ENCODE assay signal across 26 cellular contexts in the genomic region with DNA sequence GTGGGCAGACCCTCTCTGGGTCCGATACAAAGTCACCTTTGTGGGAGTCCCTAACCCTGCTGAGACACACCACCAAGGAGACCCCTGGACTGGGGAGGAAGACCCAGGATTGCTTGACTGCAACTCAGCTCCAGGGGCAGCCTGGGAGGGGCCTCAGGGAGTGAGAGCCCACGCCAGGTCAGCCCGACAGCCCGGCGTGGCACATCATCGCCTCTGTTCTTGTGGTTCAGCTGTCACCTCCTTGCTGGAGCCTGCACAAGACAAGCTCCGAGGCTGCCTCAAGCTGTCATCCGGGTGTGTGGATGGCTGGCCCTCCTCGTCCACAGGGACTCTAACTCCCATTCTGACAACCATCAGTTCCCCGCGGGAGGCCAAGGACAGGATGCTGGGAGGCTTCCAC.
"Had no signal": no experiment of that assay in that cellular context is flagged by ENCODE, and none has a peak within 500 bp of the region (broad histone marks: within the 10 kb centered on the region; RNA-seq: fewer than 3 reads in every experiment).

No MANE protein-coding gene starts in this region.

- H2AFZ ChIP-seq: parathyroid adenoma had no signal

- H3K36me3 ChIP-seq: esophagus squamous epithelium, neutrophil, suprapubic skin, transverse colon, upper lobe of right lung, uterus had no signal

- H3K27ac ChIP-seq: esophagus squamous epithelium, neutrophil, parathyroid adenoma, suprapubic skin, transverse colon, upper lobe of right lung, uterus had no signal

- ATAC-seq: effector memory CD8-positive, alpha-beta T cell; left lobe of liver; stimulated activated naive CD8-positive, alpha-beta T cell treated with anti-CD3 and anti-CD28 coated beads, Interleukin-15, amount 100 ng/mL, for 72 hours; upper lobe of right lung had no signal

- FAIRE-seq: endometrium, small intestine had no signal

- H3K9me3 Mint-ChIP-seq: effector memory CD8-positive, alpha-beta T cell; immature natural killer cell; memory B cell; natural killer cell treated with Interleukin-12 subunit alpha and Interleukin-12 subunit beta and Interleukin-15 and Interleukin-18, amount 100 ng/mL, for 72 hours; neural crest cell; stimulated activated naive CD8-positive, alpha-beta T cell treated with anti-CD3 and anti-CD28 coated beads, Interleukin-15, amount 100 ng/mL, for 72 hours had no signal

- H3K27me3 ChIP-seq: esophagus squamous epithelium, neutrophil, transverse colon, upper lobe of right lung, uterus had no signal

- H3K4me3 Mint-ChIP-seq: effector memory CD8-positive, alpha-beta T cell; immature natural killer cell; memory B cell; natural killer cell treated with Interleukin-12 subunit alpha and Interleukin-12 subunit beta and Interleukin-15 and Interleukin-18, amount 100 ng/mL, for 72 hours; neural crest cell; stimulated activated naive CD8-positive, alpha-beta T cell treated with anti-CD3 and anti-CD28 coated beads, Interleukin-15, amount 100 ng/mL, for 72 hours had no signal

- H3K4me3 ChIP-seq: esophagus squamous epithelium, lung, suprapubic skin, transverse colon, upper lobe of right lung, uterus had no signal

- H3K4me1 ChIP-seq: transverse colon, upper lobe of right lung, uterus had no signal

- H3K27me3 Mint-ChIP-seq: memory B cell; natural killer cell treated with Interleukin-12 subunit alpha and Interleukin-12 subunit beta and Interleukin-15 and Interleukin-18, amount 100 ng/mL, for 72 hours; stimulated activated naive CD8-positive, alpha-beta T cell treated with anti-CD3 and anti-CD28 coated beads, Interleukin-15, amount 100 ng/mL, for 72 hours had no signal

- H3K9ac ChIP-seq: parathyroid adenoma had no signal

- H3K79me2 ChIP-seq: parathyroid adenoma had no signal

- H3K27ac Mint-ChIP-seq: effector memory CD8-positive, alpha-beta T cell; immature natural killer cell; memory B cell; natural killer cell treated with Interleukin-12 subunit alpha and Interleukin-12 subunit beta and Interleukin-15 and Interleukin-18, amount 100 ng/mL, for 72 hours; progenitor cell of endocrine pancreas had no signal

- H3K4me1 Mint-ChIP-seq: immature natural killer cell; memory B cell; stimulated activated naive CD8-positive, alpha-beta T cell treated with anti-CD3 and anti-CD28 coated beads, Interleukin-15, amount 100 ng/mL, for 72 hours had no signal

- H3K36me3 Mint-ChIP-seq: immature natural killer cell; memory B cell; natural killer cell treated with Interleukin-12 subunit alpha and Interleukin-12 subunit beta and Interleukin-15 and Interleukin-18, amount 100 ng/mL, for 72 hours had no signal

- DNase-seq: cortex of kidney; effector memory CD8-positive, alpha-beta T cell; erythroblast; esophagus squamous epithelium; foreskin melanocyte; glutamatergic neuron; immature natural killer cell; islet precursor cell; small intestine; stimulated activated CD4-positive, alpha-beta T cell treated with anti-CD3 and anti-CD28 coated beads, Interleukin-15, amount 100 ng/mL, for 24 hours; stimulated activated CD4-positive, alpha-beta T cell treated with anti-CD3 and anti-CD28 coated beads, Interleukin-2, amount 100 ng/mL, for 48 hours; stimulated activated naive CD4-positive, alpha-beta T cell; stimulated activated naive CD8-positive, alpha-beta T cell treated with anti-CD3 and anti-CD28 coated beads, Interleukin-15, amount 100 ng/mL, for 72 hours; transverse colon; uterus had no signal

- H3K9me3 ChIP-seq: esophagus squamous epithelium, neutrophil, suprapubic skin, transverse colon, upper lobe of right lung, uterus had no signal
